In the genomic region with DNA sequence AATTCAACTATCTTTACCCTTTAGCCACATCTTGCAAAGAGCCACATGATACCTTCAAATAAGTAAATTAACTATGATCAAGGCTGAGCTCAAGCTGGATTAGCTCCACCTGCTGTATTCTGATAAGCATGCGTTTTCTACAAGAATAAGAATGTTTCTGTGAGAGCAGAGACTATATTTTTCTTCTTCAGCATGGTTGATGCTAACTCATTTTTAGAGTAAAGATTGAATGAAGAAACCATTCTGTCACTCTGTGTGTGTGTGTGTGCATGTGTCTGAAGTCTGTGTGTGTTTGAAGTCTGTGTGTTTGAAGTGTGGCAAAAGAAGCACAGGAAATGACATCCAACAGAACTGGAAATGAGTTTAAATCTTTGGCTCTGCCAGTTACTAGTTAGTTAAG, we compare ENCODE assay signal across 14 cellular contexts. TPM values are rescaled to one million over a fixed set of nuclear protein-coding genes. Genes with fewer than 3 reads are reported as not detected.
A peak's percentile ranks its signal among the peaks of the same experiment; 100 is the strongest.
DNase-seq lines count a peak whose midpoint lies in the region; ATAC-seq, FAIRE-seq and TF ChIP-seq lines count a peak whose summit lies in the region.
"Had no signal": no experiment of that assay in that cellular context is flagged by ENCODE, and none has a peak within 500 bp of the region (broad histone marks: within the 10 kb centered on the region; RNA-seq: fewer than 3 reads in every experiment).

No MANE protein-coding gene starts in this region.

- H3K27me3 Mint-ChIP-seq in T-helper 2 cell treated with Interferon-gamma antibody and Interleukin-4, amounts not matched to agents 5 μg/mL and 100 μg/mL, for 36 hours (ENCODE audit: low read depth), result peaks cover under 1% of the 10 kb centered on the region

- H3K4me1 Mint-ChIP-seq in T-helper 2 cell treated with Interferon-gamma antibody and Interleukin-4, amounts not matched to agents 5 μg/mL and 100 μg/mL, for 36 hours (ENCODE audit: low read depth), result peaks cover 27% of the 10 kb centered on the region

- no peaks in the 10 kb centered on the region for H3K9me3 Mint-ChIP-seq in T-helper 2 cell treated with Interferon-gamma antibody and Interleukin-4, amounts not matched to agents 5 μg/mL and 100 μg/mL, for 36 hours

- H3K36me3 Mint-ChIP-seq in T-helper 2 cell treated with Interferon-gamma antibody and Interleukin-4, amounts not matched to agents 5 μg/mL and 100 μg/mL, for 36 hours (ENCODE audit: low read depth), result no peaks in the 10 kb centered on the region

- FAIRE-seq in HTR-8/SVneo (lab: Jason Lieb, UNC), result peak; percentile 93
- FAIRE-seq: A204.1, K562 had no signal

- H3K4me1 ChIP-seq in foreskin keratinocyte, result peaks cover 45% of the 10 kb centered on the region
- H3K4me1 ChIP-seq: thyroid gland had no signal

- H3K4me3 Mint-ChIP-seq in T-helper 2 cell treated with Interferon-gamma antibody and Interleukin-4, amounts not matched to agents 5 μg/mL and 100 μg/mL, for 36 hours, result no peak overlapping the region

- H3K27ac Mint-ChIP-seq in T-helper 2 cell treated with Interferon-gamma antibody and Interleukin-4, amounts not matched to agents 5 μg/mL and 100 μg/mL, for 36 hours, result peak overlapping the region; percentile 39

- peak; percentile 8 for DNase-seq in NCI-H1092 treated with DMSO at 0.1 percent for 48 hours (lab: John Stamatoyannopoulos, UW)
- no peak for DNase-seq in NCI-H1092 (lab: John Stamatoyannopoulos, UW)
- DNase-seq in HTR-8/SVneo (ENCODE audit: insufficient read length, low spot score), result no peak
- no peak for DNase-seq in T-helper 2 cell treated with Interferon-gamma antibody and Interleukin-4, amounts not matched to agents 5 μg/mL and 100 μg/mL, for 36 hours (ENCODE audit: low spot score)
- peak in 1 of 2 donors; percentile 33 for DNase-seq in foreskin keratinocyte
- no peak for DNase-seq in GOT3 (lab: John Stamatoyannopoulos, UW)
- DNase-seq in NCI-H2227 (lab: John Stamatoyannopoulos, UW; ENCODE audit: unreplicated experiment), result no peak
- DNase-seq: amygdala; NCI-H774; stimulated activated CD4-positive, alpha-beta T cell treated with anti-CD3 and anti-CD28 coated beads, Interleukin-1b, Interleukin-23, amount 100 ng/mL, for 48 hours; thyroid gland had no signal

- H3K27ac ChIP-seq in foreskin keratinocyte, result peak overlapping the region; percentile 60
- H3K27ac ChIP-seq: thyroid gland had no signal

- peak; percentile 53 for TF ChIP-seq CTCF in foreskin keratinocyte (conservative IDR thresholded peaks at IDR 0.05)

- ATAC-seq in foreskin keratinocyte, result no peak
- no peak for ATAC-seq in HG02763 (IDR thresholded peaks at IDR 0.05; ENCODE audit: unreplicated experiment)
- ATAC-seq: K562 had no signal

- no peaks in the 10 kb centered on the region for H3K27me3 ChIP-seq in foreskin keratinocyte
- H3K27me3 ChIP-seq: thyroid gland had no signal

RNA-seq across cellular contexts. Expression of gene LAYN, which starts 12.0 kb away (rescaled TPM):
- total RNA-seq in foreskin keratinocyte, result 8.1 TPM in 2 replicates
- 6.8 and 7.0 TPM in 2 replicates for polyA plus RNA-seq in foreskin keratinocyte
- total RNA-seq: K562 had no signal
- polyA plus RNA-seq: K562 had no signal

RNA-seq across cellular contexts. Expression of gene HOATZ, which starts 14.0 kb away (rescaled TPM):
- total RNA-seq in foreskin keratinocyte, result not detected in 2 replicates
- polyA plus RNA-seq in foreskin keratinocyte, result not detected in 2 replicates
- total RNA-seq: K562, thyroid gland had no signal
- polyA plus RNA-seq: K562 had no signal

RNA-seq across cellular contexts. Expression of gene BTG4, which starts 16.4 kb away (rescaled TPM):
- total RNA-seq in foreskin keratinocyte, result 0.14 and 0.24 TPM in 2 replicates
- 0.10 TPM in 1 of 2 replicates, not detected in the other for polyA plus RNA-seq in foreskin keratinocyte
- total RNA-seq: K562, thyroid gland had no signal
- polyA plus RNA-seq: K562 had no signal
